In genomic region chr10:50739618-50740350, GRCh38 we compare ENCODE assay signal across 7 cellular contexts.
DNase-seq lines count a peak whose midpoint lies in the region; ATAC-seq and TF ChIP-seq lines count a peak whose summit lies in the region.

ASAH2B (plus strand) TSS chr10:50739936; CDS start chr10:50745131, 5,195 bp downstream.

- peak; percentile 93 for ATAC-seq in GM18511 (IDR thresholded peaks at IDR 0.05; ENCODE audit: unreplicated experiment)
- peak; percentile 66 for ATAC-seq in HG02938 (IDR thresholded peaks at IDR 0.05; ENCODE audit: unreplicated experiment)

- H3K27ac ChIP-seq in layer of hippocampus (ENCODE audit: low read depth, low read length), result peak within 1 kb of the TSS; percentile 46

- peak; percentile 65 for DNase-seq in NCI-H2171 (lab: John Stamatoyannopoulos, UW)
- peak; percentile 66 to 68 for DNase-seq in activated CD4-positive, alpha-beta T cell treated with anti-CD3 and anti-CD28 coated beads for 24 hours (ENCODE audit: low read depth in 2 of 2)
- DNase-seq in choroid plexus epithelial cell (ENCODE audit: low read depth), result peak; percentile 81
- DNase-seq in stimulated activated CD4-positive, alpha-beta T cell treated with anti-CD3 and anti-CD28 coated beads, Interleukin-15, amount 100 ng/mL, for 48 hours (ENCODE audit: low read depth in 2 of 2), result peak; percentile 69 to 73

- no peak for TF ChIP-seq CTCF in choroid plexus epithelial cell (conservative IDR thresholded peaks at IDR 0.05; ENCODE audit: low read depth, low read length)

- no peaks in the 10 kb centered on the region for H3K27me3 ChIP-seq in layer of hippocampus (ENCODE audit: control insufficient read depth, insufficient read depth, low read length)

- H3K4me3 ChIP-seq in choroid plexus epithelial cell (ENCODE audit: low read depth, low read length), result peak within 1 kb of the TSS; percentile 89

Comparison
In these comparisons a context has a peak if more than half of its experiments do, and no peak if none do; other contexts are left out.
1. Peak in every context shown above with its lines: DNase-seq, ATAC-seq, H3K4me3 ChIP-seq and H3K27ac ChIP-seq.